In genomic region chr5:151686673-151687378, GRCh38 we compare ENCODE assay signal across 8 cellular contexts. TPM values are rescaled to one million over a fixed set of nuclear protein-coding genes. Genes with fewer than 3 reads are reported as not detected.
A peak's percentile ranks its signal among the peaks of the same experiment; 100 is the strongest.
DNase-seq lines count a peak whose midpoint lies in the region; ATAC-seq, FAIRE-seq and TF ChIP-seq lines count a peak whose summit lies in the region.

Gene SPARC, minus strand, starts transcription at chr5:151686915. Its CDS starts 10,727 bp downstream, at chr5:151676188.

- peaks cover 12% of the 10 kb centered on the region for H3K4me1 Mint-ChIP-seq in activated T-cell treated with anti-CD3 and anti-CD28 coated beads, Interleukin-2, amount 50 U/mL, for 72 hours (ENCODE audit: low read depth)
- H3K4me1 Mint-ChIP-seq in nephron progenitor cell, result peaks cover 78% of the 10 kb centered on the region

- H3K4me1 ChIP-seq in gastroesophageal sphincter, result peaks cover 4 to 58% (median 18%) of the 10 kb centered on the region in 3 donors

- H3K27ac Mint-ChIP-seq in activated T-cell treated with anti-CD3 and anti-CD28 coated beads, Interleukin-2, amount 50 U/mL, for 72 hours, result no peak within 1 kb of the TSS
- H3K27ac Mint-ChIP-seq in nephron progenitor cell, result peak within 1 kb of the TSS; percentile 98

- peak within 1 kb of the TSS; percentile 62 to 94 (median 85) for H3K27ac ChIP-seq in gastroesophageal sphincter

- H3K36me3 ChIP-seq in gastroesophageal sphincter, result no peaks in the 10 kb centered on the region

- WGBS in gastroesophageal sphincter (ENCODE audit: low coverage in 1 of 2), 2 donors, result 0 to 1% methylated on average over 5 to 19 of the region's 22 CpGs

- peak within 1 kb of the TSS; percentile 43 to 71 for H3K4me3 Mint-ChIP-seq in activated T-cell treated with anti-CD3 and anti-CD28 coated beads, Interleukin-2, amount 50 U/mL, for 72 hours
- H3K4me3 Mint-ChIP-seq in nephron progenitor cell, result peak within 1 kb of the TSS; percentile 94

- H3K4me3 ChIP-seq in gastroesophageal sphincter, result peak within 1 kb of the TSS; percentile 43 to 59

- peak; percentile 45 to 50 for ATAC-seq in activated T-cell treated with anti-CD3 and anti-CD28 coated beads, Interleukin-2, amount 50 U/mL, for 72 hours (replicated peaks in 1 of 2)
- ATAC-seq in gastroesophageal sphincter, result peak; percentile 89

- H3K27me3 ChIP-seq in gastroesophageal sphincter, result no peaks in the 10 kb centered on the region

- peaks cover 40% of the 10 kb centered on the region for H3K27me3 Mint-ChIP-seq in activated T-cell treated with anti-CD3 and anti-CD28 coated beads, Interleukin-2, amount 50 U/mL, for 72 hours (ENCODE audit: low read depth)
- peaks cover 7% of the 10 kb centered on the region for H3K27me3 Mint-ChIP-seq in nephron progenitor cell (ENCODE audit: low read depth, poor library complexity)

- no peak for TF ChIP-seq EP300 in gastroesophageal sphincter (IDR thresholded peaks at IDR 0.05)

- DNase-seq in CMK (ENCODE audit: low read depth), result peak; percentile 34
- DNase-seq in GM20000 (ENCODE audit: low spot score), result peak; percentile 52
- DNase-seq in HTR-8/SVneo (ENCODE audit: insufficient read length, low spot score), result peak; percentile 85
- DNase-seq in activated T-cell treated with anti-CD3 and anti-CD28 coated beads, Interleukin-2, amount 50 U/mL, for 72 hours, result peak in 1 of 2 donors; percentile 7
- DNase-seq in nephron progenitor cell, result peak; percentile 80
- no peak for DNase-seq in KG1 (lab: John Stamatoyannopoulos, UW)
- no peak for DNase-seq in NCI-H774 (lab: John Stamatoyannopoulos, UW)

- no peak for TF ChIP-seq CTCF in GM20000 (IDR thresholded peaks at IDR 0.05; ENCODE audit: extremely low read depth, missing control alignments)
- no peak for TF ChIP-seq CTCF in gastroesophageal sphincter (IDR thresholded peaks at IDR 0.05)
- TF ChIP-seq CTCF in nephron progenitor cell (IDR thresholded peaks at IDR 0.05), result no peak

- no peaks in the 10 kb centered on the region for H3K9me3 ChIP-seq in gastroesophageal sphincter

- no peaks in the 10 kb centered on the region for H3K9me3 Mint-ChIP-seq in activated T-cell treated with anti-CD3 and anti-CD28 coated beads, Interleukin-2, amount 50 U/mL, for 72 hours
- no peaks in the 10 kb centered on the region for H3K9me3 Mint-ChIP-seq in nephron progenitor cell

- FAIRE-seq in HTR-8/SVneo (lab: Jason Lieb, UNC), result peak; percentile 78

- peak; percentile 88 to 95 for TF ChIP-seq POLR2A in gastroesophageal sphincter (IDR thresholded peaks at IDR 0.05)

- no peaks in the 10 kb centered on the region for H3K36me3 Mint-ChIP-seq in activated T-cell treated with anti-CD3 and anti-CD28 coated beads, Interleukin-2, amount 50 U/mL, for 72 hours (ENCODE audit: insufficient read depth in 2 of 2)
- peaks cover 8% of the 10 kb centered on the region for H3K36me3 Mint-ChIP-seq in nephron progenitor cell (ENCODE audit: low read depth)

RNA-seq across cellular contexts. Expression of gene SPARC, which starts in this region (rescaled TPM):
- not detected for total RNA-seq in activated T-cell treated with anti-CD3 and anti-CD28 coated beads, Interleukin-2, amount 50 U/mL, for 72 hours
- 100 to 1,000 TPM; 194 to 521 (median 352) TPM for total RNA-seq in gastroesophageal sphincter

Comparison
In these comparisons a context has a peak if more than half of its experiments do, and no peak if none do; other contexts are left out.
1. RNA of gene SPARC (total RNA-seq): 194 to 521 TPM in gastroesophageal sphincter; not detected in activated T-cell treated with anti-CD3 and anti-CD28 coated beads, Interleukin-2, amount 50 U/mL, for 72 hours; every median in the first group is over 100 times any median in the second.
2. Peak in ATAC-seq in activated T-cell treated with anti-CD3 and anti-CD28 coated beads, Interleukin-2, amount 50 U/mL, for 72 hours; RNA of the gene not detected or under 1 TPM.
3. DNase-seq: peak in CMK (single experiment), GM20000 (single experiment), HTR-8/SVneo (single experiment) and nephron progenitor cell (single experiment); none in KG1 (single experiment) and NCI-H774 (single experiment).